Comparison of ENCODE assay signal across 14 cellular contexts in the genomic region with DNA sequence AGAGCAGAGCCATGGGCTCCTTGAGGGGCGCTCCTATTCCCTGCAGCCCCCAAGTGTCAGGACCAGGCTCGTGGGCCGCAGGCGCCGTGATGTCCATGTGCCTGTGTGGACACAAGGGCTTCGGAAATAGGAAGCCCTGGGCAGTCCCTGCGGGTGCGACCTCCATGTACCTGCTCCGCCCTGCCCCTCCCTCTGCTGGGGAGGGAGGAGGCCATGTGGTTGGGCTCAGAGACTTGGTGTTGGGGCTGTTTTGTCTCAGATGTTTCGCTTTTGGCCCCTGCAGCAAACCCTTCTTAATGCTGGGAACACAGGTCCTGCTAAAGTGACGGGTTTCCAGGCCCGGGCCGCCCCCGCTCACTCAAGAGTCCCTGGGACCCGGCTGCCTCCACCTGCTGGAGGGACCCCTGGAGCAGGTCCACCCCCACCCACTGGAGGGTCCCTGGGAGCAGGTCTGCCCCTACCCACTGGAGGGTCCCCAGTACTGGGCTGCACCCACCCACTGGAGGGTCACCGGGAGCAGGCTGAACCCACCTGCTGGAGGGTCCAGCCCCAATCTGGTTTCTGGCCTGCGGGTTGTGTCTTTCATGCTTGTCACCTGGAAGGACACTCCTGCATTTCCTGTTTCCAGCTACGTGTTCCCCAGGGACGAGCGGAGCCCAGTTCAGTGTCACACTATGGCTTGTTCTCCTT.
DNase-seq lines count a peak whose midpoint lies in the region; ATAC-seq and TF ChIP-seq lines count a peak whose summit lies in the region.
"Had no signal": no experiment of that assay in that cellular context is flagged by ENCODE, and none has a peak within 500 bp of the region (broad histone marks: within the 10 kb centered on the region; RNA-seq: fewer than 3 reads in every experiment).

No MANE protein-coding gene starts in this region.

- H3K9ac ChIP-seq in HUES64 (ENCODE audit: low read depth, low read length) = 0 out of 2 replicates have a peak overlapping the region, but pooled peaks have one; percentile 32

- intact Hi-C loops in left ventricle myocardium inferior (cut with micrococcal nuclease) = no loop called here
- intact Hi-C loops in activated T-helper 1 cell treated with anti-CD3 and anti-CD28 coated beads, Interleukin-12 subunit alpha, Interleukin-12 subunit beta, Interleukin-2, Interleukin-4 antibody, amounts not matched to agents 30 ng/mL and 10 ng/mL and 1 ng/mL, durations not matched to agents 14 hours and 24 hours and 36 hours (cut with micrococcal nuclease) = no loop called here

- no peaks in the 10 kb centered on the region for H3K9me3 ChIP-seq in HUES64 (ENCODE audit: insufficient read depth, low read depth, low read length)
- no peaks in the 10 kb centered on the region for H3K9me3 ChIP-seq in left ventricle myocardium inferior (replicated peaks)

- H3K4me3 ChIP-seq in HUES64 (ENCODE audit: low read length) = no peak overlapping the region
- no peak overlapping the region for H3K4me3 ChIP-seq in left ventricle myocardium inferior

- H3K27me3 ChIP-seq in HUES64 (ENCODE audit: insufficient read depth, low read length) (no peaks in the 10 kb centered on the region; the same call in 1 of the 2 replicates), left ventricle myocardium inferior (ENCODE audit: low read depth) (no peaks in the 10 kb centered on the region)

- H3K36me3 Mint-ChIP-seq in stimulated activated effector memory CD8-positive, alpha-beta T cell treated with anti-CD3 and anti-CD28 coated beads, Interleukin-12 subunit alpha, Interleukin-12 subunit beta, amount 100 ng/mL, for 72 hours = peaks cover 17% of the 10 kb centered on the region
- H3K36me3 Mint-ChIP-seq in activated T-helper 1 cell treated with anti-CD3 and anti-CD28 coated beads, Interleukin-12 subunit alpha, Interleukin-12 subunit beta, Interleukin-2, Interleukin-4 antibody, amounts not matched to agents 30 ng/mL and 10 ng/mL and 1 ng/mL, durations not matched to agents 14 hours and 24 hours and 36 hours (ENCODE audit: low read depth) = no peaks in the 10 kb centered on the region

- H3K27ac ChIP-seq in HUES64 (ENCODE audit: low read depth, low read length) = peak overlapping the region; percentile 70; the same call in 1 of the 2 replicates
- H3K27ac ChIP-seq in left ventricle myocardium inferior (replicated peaks) = no peak overlapping the region

- H3K27me3 Mint-ChIP-seq in activated T-helper 1 cell treated with anti-CD3 and anti-CD28 coated beads, Interleukin-12 subunit alpha, Interleukin-12 subunit beta, Interleukin-2, Interleukin-4 antibody, amounts not matched to agents 30 ng/mL and 10 ng/mL and 1 ng/mL, durations not matched to agents 14 hours and 24 hours and 36 hours (ENCODE audit: insufficient read depth) = no peaks in the 10 kb centered on the region
- H3K27me3 Mint-ChIP-seq: activated CD4-positive, alpha-beta memory T cell treated with anti-CD3 and anti-CD28 coated beads, Interleukin-2, amount 10 ng/mL, durations not matched to agents 7 days and 5 days had no signal

- no peak overlapping the region for H3K27ac Mint-ChIP-seq in stimulated activated effector memory CD8-positive, alpha-beta T cell treated with anti-CD3 and anti-CD28 coated beads, Interleukin-12 subunit alpha, Interleukin-12 subunit beta, amount 100 ng/mL, for 72 hours
- H3K27ac Mint-ChIP-seq in activated T-helper 1 cell treated with anti-CD3 and anti-CD28 coated beads, Interleukin-12 subunit alpha, Interleukin-12 subunit beta, Interleukin-2, Interleukin-4 antibody, amounts not matched to agents 30 ng/mL and 10 ng/mL and 1 ng/mL, durations not matched to agents 14 hours and 24 hours and 36 hours = no peak overlapping the region
- H3K27ac Mint-ChIP-seq: activated CD4-positive, alpha-beta memory T cell treated with anti-CD3 and anti-CD28 coated beads, Interleukin-2, amount 10 ng/mL, durations not matched to agents 7 days and 5 days; nephron progenitor cell had no signal

- WGBS in HUES64 = 86% methylated on average over 20 of the region's 20 CpGs

- no peak overlapping the region for H3K4me3 Mint-ChIP-seq in stimulated activated effector memory CD8-positive, alpha-beta T cell treated with anti-CD3 and anti-CD28 coated beads, Interleukin-12 subunit alpha, Interleukin-12 subunit beta, amount 100 ng/mL, for 72 hours
- H3K4me3 Mint-ChIP-seq in activated T-helper 1 cell treated with anti-CD3 and anti-CD28 coated beads, Interleukin-12 subunit alpha, Interleukin-12 subunit beta, Interleukin-2, Interleukin-4 antibody, amounts not matched to agents 30 ng/mL and 10 ng/mL and 1 ng/mL, durations not matched to agents 14 hours and 24 hours and 36 hours = no peak overlapping the region
- H3K4me3 Mint-ChIP-seq: activated CD4-positive, alpha-beta memory T cell treated with anti-CD3 and anti-CD28 coated beads, Interleukin-2, amount 10 ng/mL, durations not matched to agents 7 days and 5 days; nephron progenitor cell had no signal

- ATAC-seq in stimulated activated effector memory CD8-positive, alpha-beta T cell treated with anti-CD3 and anti-CD28 coated beads, Interleukin-12 subunit alpha, Interleukin-12 subunit beta, amount 100 ng/mL, for 72 hours = peak; percentile 9
- ATAC-seq in GM18909 (IDR thresholded peaks at IDR 0.05; ENCODE audit: poor library complexity, unreplicated experiment) = no peak
- ATAC-seq: right cardiac atrium had no signal

- H3K4me1 ChIP-seq in HUES64 (ENCODE audit: insufficient read depth, low read length) (peaks cover 16% of the 10 kb centered on the region), left ventricle myocardium inferior (peaks cover 34% of the 10 kb centered on the region)

- no peaks in the 10 kb centered on the region for H3K4me1 Mint-ChIP-seq in stimulated activated effector memory CD8-positive, alpha-beta T cell treated with anti-CD3 and anti-CD28 coated beads, Interleukin-12 subunit alpha, Interleukin-12 subunit beta, amount 100 ng/mL, for 72 hours
- H3K4me1 Mint-ChIP-seq in activated T-helper 1 cell treated with anti-CD3 and anti-CD28 coated beads, Interleukin-12 subunit alpha, Interleukin-12 subunit beta, Interleukin-2, Interleukin-4 antibody, amounts not matched to agents 30 ng/mL and 10 ng/mL and 1 ng/mL, durations not matched to agents 14 hours and 24 hours and 36 hours (ENCODE audit: low read depth) = no peaks in the 10 kb centered on the region
- H3K4me1 Mint-ChIP-seq: activated CD4-positive, alpha-beta memory T cell treated with anti-CD3 and anti-CD28 coated beads, Interleukin-2, amount 10 ng/mL, durations not matched to agents 7 days and 5 days had no signal

- H3K36me3 ChIP-seq in HUES64 (ENCODE audit: insufficient read depth, low read length) (no peaks in the 10 kb centered on the region), left ventricle myocardium inferior (peaks cover 21% of the 10 kb centered on the region)

- H3K9me3 Mint-ChIP-seq in stimulated activated effector memory CD8-positive, alpha-beta T cell treated with anti-CD3 and anti-CD28 coated beads, Interleukin-12 subunit alpha, Interleukin-12 subunit beta, amount 100 ng/mL, for 72 hours = no peaks in the 10 kb centered on the region
- H3K9me3 Mint-ChIP-seq in activated T-helper 1 cell treated with anti-CD3 and anti-CD28 coated beads, Interleukin-12 subunit alpha, Interleukin-12 subunit beta, Interleukin-2, Interleukin-4 antibody, amounts not matched to agents 30 ng/mL and 10 ng/mL and 1 ng/mL, durations not matched to agents 14 hours and 24 hours and 36 hours = no peaks in the 10 kb centered on the region
- H3K9me3 Mint-ChIP-seq: activated CD4-positive, alpha-beta memory T cell treated with anti-CD3 and anti-CD28 coated beads, Interleukin-2, amount 10 ng/mL, durations not matched to agents 7 days and 5 days; nephron progenitor cell had no signal

- DNase-seq in DMS153 (lab: John Stamatoyannopoulos, UW) = peak; percentile 63
- DNase-seq in left ventricle myocardium inferior = peak; percentile 10
- DNase-seq in stimulated activated effector memory CD8-positive, alpha-beta T cell treated with anti-CD3 and anti-CD28 coated beads, Interleukin-12 subunit alpha, Interleukin-12 subunit beta, amount 100 ng/mL, for 72 hours (ENCODE audit: low spot score in 2 of 2) = no peak
- DNase-seq in activated T-helper 1 cell treated with anti-CD3 and anti-CD28 coated beads, Interleukin-12 subunit alpha, Interleukin-12 subunit beta, Interleukin-2, Interleukin-4 antibody, amounts not matched to agents 30 ng/mL and 10 ng/mL and 1 ng/mL, durations not matched to agents 14 hours and 24 hours and 36 hours (ENCODE audit: low spot score) = no peak
- DNase-seq in NCI-H128 (lab: John Stamatoyannopoulos, UW; ENCODE audit: unreplicated experiment) = no peak
- DNase-seq: activated CD4-positive, alpha-beta memory T cell treated with anti-CD3 and anti-CD28 coated beads, Interleukin-2, amount 10 ng/mL, durations not matched to agents 7 days and 5 days; NCI-H1930; NCI-H526 treated with DMSO at 0.1 percent for 48 hours; OCI-M1; substantia nigra had no signal

- TF ChIP-seq CTCF in left ventricle myocardium inferior (IDR thresholded peaks at IDR 0.05; ENCODE audit: borderline replicate concordance) = no peak

Comparison
In these comparisons a context has a peak if more than half of its experiments do, and no peak if none do; other contexts are left out.
1. DNase-seq: peak in DMS153 (single experiment) and left ventricle myocardium inferior (single experiment); none in stimulated activated effector memory CD8-positive, alpha-beta T cell treated with anti-CD3 and anti-CD28 coated beads, Interleukin-12 subunit alpha, Interleukin-12 subunit beta, amount 100 ng/mL, for 72 hours (0 of 2), activated T-helper 1 cell treated with anti-CD3 and anti-CD28 coated beads, Interleukin-12 subunit alpha, Interleukin-12 subunit beta, Interleukin-2, Interleukin-4 antibody, amounts not matched to agents 30 ng/mL and 10 ng/mL and 1 ng/mL, durations not matched to agents 14 hours and 24 hours and 36 hours (single experiment) and NCI-H128 (single experiment).